10 cellular contexts compared by ENCODE assay signal in genomic region chr6:52776711-52777351, GRCh38. TPM values are rescaled to one million over a fixed set of nuclear protein-coding genes. Genes with fewer than 3 reads are reported as not detected.
"Had no signal": no experiment of that assay in that cellular context is flagged by ENCODE, and none has a peak within 500 bp of the region (broad histone marks: within the 10 kb centered on the region; RNA-seq: fewer than 3 reads in every experiment).

No MANE protein-coding gene starts in this region.

RNA-seq across cellular contexts. Expression of gene GSTA2, which starts 13.6 kb away (rescaled TPM):
- total RNA-seq: subcutaneous adipose tissue, suprapubic skin, temporal lobe, thoracic aorta, tibial nerve, upper lobe of right lung, ureter, urinary bladder, uterus, vagina had no signal
- polyA plus RNA-seq: urinary bladder had no signal

RNA-seq across cellular contexts. Expression of gene GSTA1, which starts 26.8 kb away (rescaled TPM):
- total RNA-seq: subcutaneous adipose tissue, suprapubic skin, temporal lobe, thoracic aorta, tibial nerve, ureter, urinary bladder had no signal
